8 cellular contexts compared by ENCODE assay signal in the genomic region with DNA sequence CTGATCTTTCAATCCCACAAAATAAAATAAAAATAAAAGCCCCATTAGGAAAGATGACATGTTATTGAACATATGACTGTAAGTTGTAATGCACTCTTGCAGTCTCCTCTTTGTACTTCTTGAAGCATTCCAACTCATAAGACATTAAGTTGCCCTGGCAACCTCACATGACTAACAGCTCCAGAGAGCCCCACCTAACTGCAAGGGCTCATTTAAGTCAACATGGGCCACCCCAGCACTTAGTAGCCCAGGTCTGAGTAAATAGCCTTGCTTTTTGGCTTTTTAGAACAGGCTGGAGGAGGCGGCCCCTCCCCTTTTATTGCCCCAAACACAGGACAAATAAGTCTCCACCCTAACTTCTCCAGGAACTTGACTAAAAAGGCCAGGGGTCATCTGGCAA.
DNase-seq lines count a peak whose midpoint lies in the region; ATAC-seq lines count a peak whose summit lies in the region.

No MANE protein-coding gene starts in this region.

- 33% methylated on average over 1 of the region's 1 CpG; no CpG with 5 or more reads in 1 of the 2 experiments for WGBS in mesodermal cell (ENCODE audit: insufficient coverage in 2 of 2), 2 experiments

- H3K4me3 Mint-ChIP-seq in CD4-positive, alpha-beta memory T cell, result peak overlapping the region in 4 of 8 donors; percentile 3 to 47 (median 18)

- H3K27ac ChIP-seq in caudate nucleus (ENCODE audit: low read depth, low read length) (peak overlapping the region; percentile 86), mesodermal cell (ENCODE audit: low read depth, low read length, severe bottlenecking) (peak overlapping the region; percentile 82)
- H3K27ac ChIP-seq in CD4-positive, alpha-beta memory T cell (ENCODE audit: low read depth, low read length), result no peak overlapping the region

- H3K9me3 Mint-ChIP-seq in CD4-positive, alpha-beta memory T cell, result peaks cover 0 to 3% (median 0%) of the 10 kb centered on the region in 8 donors

- no peaks in the 10 kb centered on the region for H3K36me3 Mint-ChIP-seq in CD4-positive, alpha-beta memory T cell

- CTCF ChIA-PET in CD4-positive, alpha-beta memory T cell (lab: Charles Lee; ENCODE audit: partially characterized antibody), result no interaction called here

- H3K27ac Mint-ChIP-seq in CD4-positive, alpha-beta memory T cell, result no peak overlapping the region

- no peaks in the 10 kb centered on the region for H3K27me3 ChIP-seq in CD4-positive, alpha-beta memory T cell (ENCODE audit: insufficient read depth, low read length)

- ATAC-seq in HG02885 (IDR thresholded peaks at IDR 0.05; ENCODE audit: poor library complexity, unreplicated experiment), result no peak
- ATAC-seq in HG03378 (IDR thresholded peaks at IDR 0.05; ENCODE audit: unreplicated experiment), result no peak
- no peak for ATAC-seq in HG02588 (IDR thresholded peaks at IDR 0.05; ENCODE audit: unreplicated experiment)

- POLR2A ChIA-PET in CD4-positive, alpha-beta memory T cell (lab: Charles Lee; ENCODE audit: partially characterized antibody), result no interaction called here

- peaks cover 35% of the 10 kb centered on the region for H3K4me1 ChIP-seq in mesodermal cell (ENCODE audit: control insufficient read depth, insufficient read depth, low read length, poor library complexity, severe bottlenecking)
- H3K4me1 ChIP-seq in CD4-positive, alpha-beta memory T cell (ENCODE audit: insufficient read depth, low read length), result peaks cover 8% of the 10 kb centered on the region

- DNase-seq in COLO829 (ENCODE audit: low spot score), result peak; percentile 36
- DNase-seq in LoVo (ENCODE audit: low spot score), result peak; percentile 82
- peak in 10 of 61 donors; percentile 5 to 41 (median 18) for DNase-seq in caudate nucleus (lab: John Stamatoyannopoulos, UW)
- no peak for DNase-seq in CD4-positive, alpha-beta memory T cell

- H3K9me3 ChIP-seq in mesodermal cell (ENCODE audit: control insufficient read depth, low read length), result no peaks in the 10 kb centered on the region
- no peaks in the 10 kb centered on the region for H3K9me3 ChIP-seq in CD4-positive, alpha-beta memory T cell (ENCODE audit: control insufficient read depth in 1 of 2, low read length in 2 of 2)

- H3K27me3 Mint-ChIP-seq in CD4-positive, alpha-beta memory T cell, result peaks cover 22 to 32% of the 10 kb centered on the region in 2 donors

- H3K36me3 ChIP-seq in mesodermal cell (ENCODE audit: control insufficient read depth, insufficient read depth, low read length), result no peaks in the 10 kb centered on the region
- no peaks in the 10 kb centered on the region for H3K36me3 ChIP-seq in CD4-positive, alpha-beta memory T cell (ENCODE audit: insufficient read depth, low read length)

- intact Hi-C loops in CD4-positive, alpha-beta memory T cell (cut with micrococcal nuclease), result no loop called here

- no peak overlapping the region for H3K4me3 ChIP-seq in mesodermal cell (ENCODE audit: extremely low read depth, insufficient read depth, low read length, poor library complexity, severe bottlenecking)
- H3K4me3 ChIP-seq in CD4-positive, alpha-beta memory T cell (ENCODE audit: low read length in 2 of 2), result no peak overlapping the region

- H3K4me1 Mint-ChIP-seq in CD4-positive, alpha-beta memory T cell, result peaks cover 12 to 24% (median 17%) of the 10 kb centered on the region in 4 donors

Comparison
In these comparisons a context has a peak if more than half of its experiments do, and no peak if none do; other contexts are left out.
1. DNase-seq: peak in COLO829 (single experiment) and LoVo (single experiment); none in CD4-positive, alpha-beta memory T cell (0 of 5).